8 cellular contexts compared by ENCODE assay signal in genomic region chr15:90031231-90031791, GRCh38. TPM values are rescaled to one million over a fixed set of nuclear protein-coding genes. Genes with fewer than 3 reads are reported as not detected.
A peak's percentile ranks its signal among the peaks of the same experiment; 100 is the strongest.
DNase-seq lines count a peak whose midpoint lies in the region; ATAC-seq, FAIRE-seq and TF ChIP-seq lines count a peak whose summit lies in the region.

No MANE protein-coding gene starts in this region.

- intact Hi-C loops in kidney (cut with DNase I), result no loop called here

- no peaks in the 10 kb centered on the region for H3K27me3 Mint-ChIP-seq in activated naive CD8-positive, alpha-beta T cell

- H3K27ac Mint-ChIP-seq in activated naive CD8-positive, alpha-beta T cell, result peak overlapping the region; percentile 46

- H3K9me3 ChIP-seq in mucosa of rectum (ENCODE audit: control insufficient read depth in 2 of 2, low read length in 2 of 2) (no peaks in the 10 kb centered on the region), kidney (ENCODE audit: control insufficient read depth in 1 of 2, low read length in 2 of 2) (no peaks in the 10 kb centered on the region)

- no peak overlapping the region for H3K4me3 Mint-ChIP-seq in activated naive CD8-positive, alpha-beta T cell

- TF ChIP-seq CTCF in GM12875 (IDR thresholded peaks at IDR 0.05; ENCODE audit: borderline replicate concordance, insufficient read depth, low read depth, low read length) (no peak), kidney (IDR thresholded peaks at IDR 0.05; ENCODE audit: borderline replicate concordance, extremely low read depth, insufficient read depth) (no peak)

- H3K9me3 Mint-ChIP-seq in activated naive CD8-positive, alpha-beta T cell (ENCODE audit: low read depth), result no peaks in the 10 kb centered on the region

- H3K4me1 ChIP-seq in mucosa of rectum (ENCODE audit: control insufficient read depth in 2 of 2, insufficient read depth in 2 of 2, low read length in 2 of 2) (peaks cover 49 to 61% of the 10 kb centered on the region in 2 donors), kidney (ENCODE audit: control insufficient read depth in 1 of 2, insufficient read depth in 1 of 2, low read depth in 1 of 2, low read length in 2 of 2) (peaks cover 12 to 21% of the 10 kb centered on the region in 2 donors)

- peaks cover 40% of the 10 kb centered on the region for H3K4me1 Mint-ChIP-seq in activated naive CD8-positive, alpha-beta T cell (ENCODE audit: low read depth)

- ATAC-seq in GM21381 (IDR thresholded peaks at IDR 0.05; ENCODE audit: unreplicated experiment) (peak; percentile 83), HG03571 (IDR thresholded peaks at IDR 0.05; ENCODE audit: unreplicated experiment) (peak; percentile 80)

- no peaks in the 10 kb centered on the region for H3K36me3 ChIP-seq in mucosa of rectum (ENCODE audit: control insufficient read depth in 2 of 2, insufficient read depth in 2 of 2, low read length in 2 of 2)
- H3K36me3 ChIP-seq in kidney (ENCODE audit: control insufficient read depth in 1 of 2, insufficient read depth in 2 of 2, low read length in 2 of 2), result no peaks in the 10 kb centered on the region

- FAIRE-seq in kidney (lab: Jason Lieb, UNC), result no peak

- DNase-seq in NCI-H187 (lab: John Stamatoyannopoulos, UW), result no peak
- DNase-seq in nucleus accumbens (lab: John Stamatoyannopoulos, UW), result no peak
- no peak for DNase-seq in kidney

- peaks cover 6% of the 10 kb centered on the region for H3K36me3 Mint-ChIP-seq in activated naive CD8-positive, alpha-beta T cell

- no peaks in the 10 kb centered on the region for H3K27me3 ChIP-seq in mucosa of rectum (ENCODE audit: control insufficient read depth in 2 of 2, insufficient read depth in 2 of 2, low read length in 2 of 2)

- H3K9ac ChIP-seq in mucosa of rectum (ENCODE audit: low read depth in 1 of 2, low read length in 2 of 2), result no peak overlapping the region
- no peak overlapping the region for H3K9ac ChIP-seq in kidney (ENCODE audit: low read length in 2 of 2)

- H3K4me3 ChIP-seq in GM12875 (ENCODE audit: low read depth, low read length) (peak overlapping the region; percentile 31), mucosa of rectum (ENCODE audit: low read length in 2 of 2) (peak overlapping the region in 1 of 2 donors; percentile 2), kidney (ENCODE audit: low read length in 2 of 2) (no peak overlapping the region)

- H3K27ac ChIP-seq in mucosa of rectum (ENCODE audit: low read depth in 2 of 2, low read length in 2 of 2) (peak overlapping the region; percentile 8 to 57), kidney (ENCODE audit: low read depth in 2 of 2, low read length in 2 of 2) (peak overlapping the region in 1 of 2 donors; percentile 26)

RNA-seq across cellular contexts. Expression of gene ZNF710, which starts 30.2 kb away (rescaled TPM):
- total RNA-seq in kidney, result 17.0 TPM
- polyA plus RNA-seq in kidney (ENCODE audit: insufficient read depth, low read depth, low replicate concordance), result 11.0 TPM
